Comparison of ENCODE assay signal across 8 cellular contexts in genomic region chr1:211133841-211134669, GRCh38. TPM values are rescaled to one million over a fixed set of nuclear protein-coding genes. Genes with fewer than 3 reads are reported as not detected.
A peak's percentile ranks its signal among the peaks of the same experiment; 100 is the strongest.
DNase-seq lines count a peak whose midpoint lies in the region; ATAC-seq and TF ChIP-seq lines count a peak whose summit lies in the region.

A gene with protein sequence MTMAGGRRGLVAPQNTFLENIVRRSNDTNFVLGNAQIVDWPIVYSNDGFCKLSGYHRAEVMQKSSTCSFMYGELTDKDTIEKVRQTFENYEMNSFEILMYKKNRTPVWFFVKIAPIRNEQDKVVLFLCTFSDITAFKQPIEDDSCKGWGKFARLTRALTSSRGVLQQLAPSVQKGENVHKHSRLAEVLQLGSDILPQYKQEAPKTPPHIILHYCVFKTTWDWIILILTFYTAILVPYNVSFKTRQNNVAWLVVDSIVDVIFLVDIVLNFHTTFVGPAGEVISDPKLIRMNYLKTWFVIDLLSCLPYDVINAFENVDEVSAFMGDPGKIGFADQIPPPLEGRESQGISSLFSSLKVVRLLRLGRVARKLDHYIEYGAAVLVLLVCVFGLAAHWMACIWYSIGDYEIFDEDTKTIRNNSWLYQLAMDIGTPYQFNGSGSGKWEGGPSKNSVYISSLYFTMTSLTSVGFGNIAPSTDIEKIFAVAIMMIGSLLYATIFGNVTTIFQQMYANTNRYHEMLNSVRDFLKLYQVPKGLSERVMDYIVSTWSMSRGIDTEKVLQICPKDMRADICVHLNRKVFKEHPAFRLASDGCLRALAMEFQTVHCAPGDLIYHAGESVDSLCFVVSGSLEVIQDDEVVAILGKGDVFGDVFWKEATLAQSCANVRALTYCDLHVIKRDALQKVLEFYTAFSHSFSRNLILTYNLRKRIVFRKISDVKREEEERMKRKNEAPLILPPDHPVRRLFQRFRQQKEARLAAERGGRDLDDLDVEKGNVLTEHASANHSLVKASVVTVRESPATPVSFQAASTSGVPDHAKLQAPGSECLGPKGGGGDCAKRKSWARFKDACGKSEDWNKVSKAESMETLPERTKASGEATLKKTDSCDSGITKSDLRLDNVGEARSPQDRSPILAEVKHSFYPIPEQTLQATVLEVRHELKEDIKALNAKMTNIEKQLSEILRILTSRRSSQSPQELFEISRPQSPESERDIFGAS (minus strand): TSS chr1:211134148. CDS start chr1:211133945, 203 bp downstream.

- intact Hi-C loops in Right ventricle myocardium inferior (cut with DNase I) (loop anchor here (1.0 kb wide), 3 partner anchors 550 to 727 kb away; no protein-coding TSS in a partner anchor), cardiac septum (cut with DNase I) (loop anchor here (1.0 kb wide), 3 partner anchors 550 to 727 kb away; no protein-coding TSS in a partner anchor), spleen (cut with DNase I; ENCODE audit: low total_unique reads) (no loop called here)

- TF ChIP-seq CTCF in VCaP (conservative IDR thresholded peaks at IDR 0.05) (peak; percentile 99), spleen (IDR thresholded peaks at IDR 0.05 in 8 of 11, conservative IDR thresholded peaks at IDR 0.05 in 3 of 11) (peak; percentile 40 to 91 (median 80))

- in situ Hi-C loops in T47D (cut with HindIII; ENCODE audit: low pct_unique_long_range_greater_than_20kb, low sequenced_read_pairs): no loop called here

- H3K4me1 ChIP-seq in spleen: peaks cover 10 to 22% (median 16%) of the 10 kb centered on the region in 6 donors

- H3K4me1 Mint-ChIP-seq in immature natural killer cell: peaks cover 6 to 7% of the 10 kb centered on the region in 2 donors

- no peaks in the 10 kb centered on the region for H3K36me3 ChIP-seq in spleen

- peak within 1 kb of the TSS; percentile 35 for H3K27ac ChIP-seq in VCaP
- no peak within 1 kb of the TSS for H3K27ac ChIP-seq in spleen

- peaks cover 0 to 88% (median 53%) of the 10 kb centered on the region in 7 donors for H3K27me3 ChIP-seq in spleen (replicated peaks in 1 of 7)

- H3K9me3 Mint-ChIP-seq in immature natural killer cell: no peaks in the 10 kb centered on the region

- peaks cover 6 to 23% (median 9%) of the 10 kb centered on the region in 3 donors for H3K27me3 Mint-ChIP-seq in immature natural killer cell (ENCODE audit: low read depth in 3 of 3)

- H3K27ac Mint-ChIP-seq in immature natural killer cell: no peak within 1 kb of the TSS

- no peaks in the 10 kb centered on the region for H3K36me3 Mint-ChIP-seq in immature natural killer cell

- peak within 1 kb of the TSS; percentile 56 to 76 (median 68) for H3K4me3 Mint-ChIP-seq in immature natural killer cell

- H3K9me3 ChIP-seq in spleen: no peaks in the 10 kb centered on the region

- ATAC-seq in Right ventricle myocardium inferior (peak; percentile 97), HG02981 (IDR thresholded peaks at IDR 0.05; ENCODE audit: unreplicated experiment) (peak; percentile 93)

- DNase-seq in Right ventricle myocardium inferior (ENCODE audit: missing footprints) (peak; percentile 74), cardiac septum (ENCODE audit: low spot score) (no peak), NCI-H1930 (lab: John Stamatoyannopoulos, UW) (peak; percentile 78 to 91), T47D (ENCODE audit: low read depth in 1 of 2, low spot score in 1 of 2) (peak; percentile 83 to 93), immature natural killer cell (peak; percentile 71 to 72 (median 71)), spleen (peak; percentile 90)

- TF ChIP-seq POLR2A in spleen (IDR thresholded peaks at IDR 0.05): no peak

- WGBS in spleen, 5 donors: 2 to 4% (median 2%) methylated on average over 30 to 60 of the region's 60 CpGs

- peak within 1 kb of the TSS; percentile 16 to 68 (median 38) for H3K4me3 ChIP-seq in spleen

RNA-seq across cellular contexts. Expression of the gene that starts here (rescaled TPM):
- total RNA-seq in Right ventricle myocardium inferior (not detected), cardiac septum (not detected), spleen (not detected)
- polyA plus RNA-seq in immature natural killer cell (not detected), spleen (not detected)

Comparison
In these comparisons a context has a peak if more than half of its experiments do, and no peak if none do; other contexts are left out.
1. Peak in DNase-seq and ATAC-seq in Right ventricle myocardium inferior; RNA of the gene not detected or under 1 TPM.
2. Peak in DNase-seq in immature natural killer cell; RNA of the gene not detected or under 1 TPM.
3. Peak in DNase-seq and H3K4me3 ChIP-seq in spleen; RNA of the gene not detected or under 1 TPM.